18 cellular contexts compared by ENCODE assay signal in genomic region chr10:29620112-29620690, GRCh38. TPM values are rescaled to one million over a fixed set of nuclear protein-coding genes. Genes with fewer than 3 reads are reported as not detected.
A peak's percentile ranks its signal among the peaks of the same experiment; 100 is the strongest.
DNase-seq lines count a peak whose midpoint lies in the region; TF ChIP-seq lines count a peak whose summit lies in the region.
"Had no signal": no experiment of that assay in that cellular context is flagged by ENCODE, and none has a peak within 500 bp of the region (broad histone marks: within the 10 kb centered on the region; RNA-seq: fewer than 3 reads in every experiment).

No MANE protein-coding gene starts in this region.

- H3K9me3 Mint-ChIP-seq in chondrocyte (ENCODE audit: low read depth): no peaks in the 10 kb centered on the region
- H3K9me3 Mint-ChIP-seq: activated CD8-positive, alpha-beta T cell treated with anti-CD3 and anti-CD28 coated beads for 36 hours; activated naive CD8-positive, alpha-beta T cell treated with anti-CD3 and anti-CD28 coated beads, Interleukin-2, amount 50 U/mL, for 24 hours had no signal

- H3K4me3 Mint-ChIP-seq in chondrocyte (ENCODE audit: unreplicated experiment): no peak overlapping the region
- H3K4me3 Mint-ChIP-seq: activated CD8-positive, alpha-beta T cell treated with anti-CD3 and anti-CD28 coated beads for 36 hours; activated naive CD8-positive, alpha-beta T cell treated with anti-CD3 and anti-CD28 coated beads, Interleukin-2, amount 50 U/mL, for 24 hours had no signal

- TF ChIP-seq CTCF in chondrocyte (IDR thresholded peaks at IDR 0.05) (no peak), tibial artery (IDR thresholded peaks at IDR 0.05) (no peak), foreskin fibroblast (IDR thresholded peaks at IDR 0.05; ENCODE audit: low read depth, low read length) (no peak)

- no peaks in the 10 kb centered on the region for H3K36me3 ChIP-seq in tibial artery
- H3K36me3 ChIP-seq: heart right ventricle had no signal

- H3K9me3 ChIP-seq in tibial artery: no peaks in the 10 kb centered on the region
- H3K9me3 ChIP-seq: heart right ventricle had no signal

- H3K27me3 ChIP-seq in tibial artery: no peaks in the 10 kb centered on the region
- H3K27me3 ChIP-seq: heart right ventricle had no signal

- peak overlapping the region; percentile 67 to 75 for H3K27ac ChIP-seq in tibial artery
- H3K27ac ChIP-seq: 22Rv1 had no signal

- peak; percentile 15 for DNase-seq in DMS53 (lab: John Stamatoyannopoulos, UW)
- DNase-seq in DMS53 treated with DMSO at 0.1 percent for 48 hours (lab: John Stamatoyannopoulos, UW; ENCODE audit: unreplicated experiment): no peak
- DNase-seq in chondrocyte (ENCODE audit: low spot score): no peak
- peak; percentile 65 for DNase-seq in myocyte (ENCODE audit: low read depth)
- DNase-seq in tibial artery: no peak
- DNase-seq in activated CD4-positive, alpha-beta T cell treated with anti-CD3 and anti-CD28 coated beads for 4 hours: no peak
- no peak for DNase-seq in Kasumi-1 (lab: John Stamatoyannopoulos, UW)
- DNase-seq in foreskin fibroblast: no peak
- DNase-seq: activated CD8-positive, alpha-beta T cell treated with anti-CD3 and anti-CD28 coated beads for 36 hours; activated gamma-delta T cell; activated naive CD8-positive, alpha-beta T cell treated with anti-CD3 and anti-CD28 coated beads, Interleukin-2, amount 50 U/mL, for 24 hours; activated T-cell treated with anti-CD3 and anti-CD28 coated beads for 4 hours; DMS79; heart right ventricle; Right ventricle myocardium superior; stimulated activated CD4-positive, alpha-beta T cell treated with anti-CD3 and anti-CD28 coated beads, Interleukin-15, amount 100 ng/mL, for 24 hours had no signal

- H3K4me3 ChIP-seq in tibial artery (no peak overlapping the region), foreskin fibroblast (ENCODE audit: low read depth in 1 of 2, low read length in 2 of 2) (no peak overlapping the region)

- intact Hi-C loops in tibial artery (cut with DNase I; ENCODE audit: low total_unique reads): loop anchor here (10.0 kb wide), 1 partner anchor 105 kb away; no protein-coding TSS in a partner anchor

- peaks cover 0 to 98% (median 52%) of the 10 kb centered on the region in 4 donors for H3K4me1 ChIP-seq in tibial artery

- no peaks in the 10 kb centered on the region for H3K36me3 Mint-ChIP-seq in chondrocyte (ENCODE audit: low read depth)

- peaks cover 46% of the 10 kb centered on the region for H3K4me1 Mint-ChIP-seq in chondrocyte (ENCODE audit: low read depth)

- no peaks in the 10 kb centered on the region for H3K27me3 Mint-ChIP-seq in chondrocyte (ENCODE audit: low read depth)
- H3K27me3 Mint-ChIP-seq: activated CD8-positive, alpha-beta T cell treated with anti-CD3 and anti-CD28 coated beads for 36 hours; activated naive CD8-positive, alpha-beta T cell treated with anti-CD3 and anti-CD28 coated beads, Interleukin-2, amount 50 U/mL, for 24 hours; brain had no signal

- H3K27ac Mint-ChIP-seq in chondrocyte (ENCODE audit: unreplicated experiment): peak overlapping the region; percentile 53
- H3K27ac Mint-ChIP-seq: activated CD8-positive, alpha-beta T cell treated with anti-CD3 and anti-CD28 coated beads for 36 hours; activated naive CD8-positive, alpha-beta T cell treated with anti-CD3 and anti-CD28 coated beads, Interleukin-2, amount 50 U/mL, for 24 hours had no signal

RNA-seq across cellular contexts. Expression of gene SVIL, which starts 14.6 kb away (rescaled TPM):
- total RNA-seq in chondrocyte (112 to 136 TPM (median 118 TPM) in 3 replicates), myocyte (65.8 and 71.2 TPM in 2 replicates)
- polyA plus RNA-seq in myocyte (2012): 30.0 TPM

Comparison
In these comparisons a context has a peak if more than half of its experiments do, and no peak if none do; other contexts are left out.
1. DNase-seq: peak in DMS53 (single experiment) and myocyte (single experiment); none in DMS53 treated with DMSO at 0.1 percent for 48 hours (single experiment), chondrocyte (single experiment), tibial artery (0 of 2), activated CD4-positive, alpha-beta T cell treated with anti-CD3 and anti-CD28 coated beads for 4 hours (0 of 2), Kasumi-1 (0 of 2) and foreskin fibroblast (0 of 2).